Comparison of ENCODE assay signal across 9 cellular contexts in genomic region chr16:10939649-10940206, GRCh38. TPM values are rescaled to one million over a fixed set of nuclear protein-coding genes. Genes with fewer than 3 reads are reported as not detected.
DNase-seq lines count a peak whose midpoint lies in the region; ATAC-seq, FAIRE-seq and TF ChIP-seq lines count a peak whose summit lies in the region.
"Had no signal": no experiment of that assay in that cellular context is flagged by ENCODE, and none has a peak within 500 bp of the region (broad histone marks: within the 10 kb centered on the region; RNA-seq: fewer than 3 reads in every experiment).

No MANE protein-coding gene starts in this region.

- H3K4me2 ChIP-seq in HepG2 (ENCODE audit: low read depth, low read length) = peak overlapping the region; percentile 97

- TF ChIP-seq POLR2A in HepG2 (IDR thresholded peaks at IDR 0.05; ENCODE audit: insufficient read depth in 1 of 2, low read depth in 2 of 2, low read length in 2 of 2) (no peak), suprapubic skin (IDR thresholded peaks at IDR 0.05) (no peak)

- FAIRE-seq in HepG2 (lab: Jason Lieb, UNC) = no peak

- TF ChIP-seq CTCF in HepG2 (CRISPR knock-in tag; IDR thresholded peaks at IDR 0.05) (no peak), suprapubic skin (IDR thresholded peaks at IDR 0.05) (no peak)

- peaks cover 4 to 5% of the 10 kb centered on the region in 2 donors for H3K36me3 Mint-ChIP-seq in activated T-cell treated with anti-CD3 and anti-CD28 coated beads, Interleukin-2, amount 50 U/mL, for 72 hours (ENCODE audit: insufficient read depth in 2 of 2)
- peaks cover 9% of the 10 kb centered on the region for H3K36me3 Mint-ChIP-seq in activated naive CD8-positive, alpha-beta T cell treated with anti-CD3 and anti-CD28 coated beads, Interleukin-2, amount 10 ng/mL, durations not matched to agents 7 days and 5 days

- CTCF ChIA-PET in HepG2 (lab: Yijun Ruan, JAX; ENCODE audit: low intra/inter-chr PET ratio, low total read pairs) = no interaction called here

- H3K36me3 ChIP-seq in HepG2 (replicated peaks in 1 of 2; ENCODE audit: control insufficient read depth in 1 of 2, insufficient read depth in 2 of 2, low read length in 2 of 2) (peaks cover 0 to 5% of the 10 kb centered on the region in 2 experiments; a peak in 2 of 5 replicates), suprapubic skin (no peaks in the 10 kb centered on the region)

- H3K79me2 ChIP-seq in HepG2 (ENCODE audit: insufficient read depth, low read length) = peaks cover 60% of the 10 kb centered on the region

- peak overlapping the region; percentile 70 to 82 (median 76); a peak in 5 of 6 replicates for H3K4me3 ChIP-seq in HepG2 (replicated peaks in 1 of 3; ENCODE audit: insufficient read depth in 1 of 3, low read depth in 2 of 3, low read length in 3 of 3)
- H3K4me3 ChIP-seq in suprapubic skin = peak overlapping the region; percentile 68
- H3K4me3 ChIP-seq: mucosa of descending colon had no signal

- peak overlapping the region; percentile 88 to 92 for H3K4me3 Mint-ChIP-seq in activated T-cell treated with anti-CD3 and anti-CD28 coated beads, Interleukin-2, amount 50 U/mL, for 72 hours
- H3K4me3 Mint-ChIP-seq in activated naive CD8-positive, alpha-beta T cell treated with anti-CD3 and anti-CD28 coated beads, Interleukin-2, amount 10 ng/mL, durations not matched to agents 7 days and 5 days = peak overlapping the region; percentile 92

- H3K4me1 ChIP-seq in HepG2 (ENCODE audit: insufficient read depth, low read length) = peaks cover 74% of the 10 kb centered on the region
- peaks cover 85% of the 10 kb centered on the region for H3K4me1 ChIP-seq in suprapubic skin

- no peak for TF ChIP-seq RAD21 in HepG2 (CRISPR knock-in tag; IDR thresholded peaks at IDR 0.05)

- H3K9me3 ChIP-seq in HepG2 (ENCODE audit: low read length) (no peaks in the 10 kb centered on the region), suprapubic skin (no peaks in the 10 kb centered on the region)
- H3K9me3 ChIP-seq: mucosa of descending colon had no signal

- peak overlapping the region; percentile 31; the same call in 1 of the 2 replicates for H3K9ac ChIP-seq in HepG2 (ENCODE audit: insufficient read depth, low read depth, low read length)

- no peaks in the 10 kb centered on the region; a peak in 1 of 5 replicates for H3K27me3 ChIP-seq in HepG2 (ENCODE audit: control insufficient read depth in 1 of 2, insufficient read depth in 2 of 2, low read length in 2 of 2)
- no peaks in the 10 kb centered on the region for H3K27me3 ChIP-seq in suprapubic skin

- H3K9me3 Mint-ChIP-seq in activated T-cell treated with anti-CD3 and anti-CD28 coated beads, Interleukin-2, amount 50 U/mL, for 72 hours = no peaks in the 10 kb centered on the region
- H3K9me3 Mint-ChIP-seq in activated naive CD8-positive, alpha-beta T cell treated with anti-CD3 and anti-CD28 coated beads, Interleukin-2, amount 10 ng/mL, durations not matched to agents 7 days and 5 days = no peaks in the 10 kb centered on the region

- in situ Hi-C loops in HepG2 (cut with HindIII; ENCODE audit: extremely low pct_ligation_motif_present, low pct_unique_long_range_greater_than_20kb) = no loop called here

- peak overlapping the region; percentile 34 for H3K27ac ChIP-seq in HepG2 (ENCODE audit: extremely low read length, insufficient read depth, low read length)
- H3K27ac ChIP-seq in suprapubic skin = peak overlapping the region; percentile 20

- POLR2A ChIA-PET in activated naive CD8-positive, alpha-beta T cell treated with anti-CD3 and anti-CD28 coated beads, Interleukin-2, amount 10 ng/mL, durations not matched to agents 7 days and 5 days (lab: Charles Lee) = interaction anchor here (1.0 kb wide), 1 partner anchor 60 kb away, joined by 3 read pairs; no protein-coding TSS in a partner anchor
- POLR2A ChIA-PET in HepG2 (lab: Yijun Ruan, JAX) = interaction anchor here (0.6 to 4.5 kb wide), 4 partner anchors 17 to 353 kb away, joined by 3 to 60 read pairs (median 4); partner anchors contain the start of gene NUBP1

- no peaks in the 10 kb centered on the region for H3K27me3 Mint-ChIP-seq in activated T-cell treated with anti-CD3 and anti-CD28 coated beads, Interleukin-2, amount 50 U/mL, for 72 hours (ENCODE audit: low read depth)
- H3K27me3 Mint-ChIP-seq in activated naive CD8-positive, alpha-beta T cell treated with anti-CD3 and anti-CD28 coated beads, Interleukin-2, amount 10 ng/mL, durations not matched to agents 7 days and 5 days = no peaks in the 10 kb centered on the region

- DNase-seq in activated T-cell treated with anti-CD3 and anti-CD28 coated beads, Interleukin-2, amount 50 U/mL, for 72 hours = no peak
- no peak for DNase-seq in activated T-cell treated with anti-CD3 and anti-CD28 coated beads, Interleukin-2, amount 50 U/mL, for 1 hour
- no peak for DNase-seq in activated naive CD8-positive, alpha-beta T cell treated with anti-CD3 and anti-CD28 coated beads, Interleukin-2, amount 10 ng/mL, durations not matched to agents 7 days and 5 days
- no peak for DNase-seq in HepG2 (ENCODE audit: low spot score)
- no peak for DNase-seq in suprapubic skin (ENCODE audit: low spot score in 2 of 2)
- no peak for DNase-seq in stimulated activated CD4-positive, alpha-beta T cell treated with anti-CD3 and anti-CD28 coated beads, Interleukin-2, amount 100 ng/mL, for 48 hours
- no peak for DNase-seq in NCI-H446 (lab: John Stamatoyannopoulos, UW)
- no peak for DNase-seq in NCI-H2227 (lab: John Stamatoyannopoulos, UW; ENCODE audit: unreplicated experiment)
- DNase-seq: mucosa of descending colon had no signal

- no peak for ATAC-seq in activated T-cell treated with anti-CD3 and anti-CD28 coated beads, Interleukin-2, amount 50 U/mL, for 72 hours (replicated peaks in 1 of 2)
- no peak for ATAC-seq in activated naive CD8-positive, alpha-beta T cell treated with anti-CD3 and anti-CD28 coated beads, Interleukin-2, amount 10 ng/mL, durations not matched to agents 7 days and 5 days (ENCODE audit: low read depth)
- no peak for ATAC-seq in HepG2

- no TSS peak for BruUV-seq in HepG2 (replicated peaks; lab: Mats Ljungman, UMichigan)

- intact Hi-C loops in HepG2 (cut with micrococcal nuclease; ENCODE audit: unreplicated experiment) = no loop called here

- H3K4me1 Mint-ChIP-seq in activated T-cell treated with anti-CD3 and anti-CD28 coated beads, Interleukin-2, amount 50 U/mL, for 72 hours (ENCODE audit: low read depth) = peaks cover 76% of the 10 kb centered on the region
- peaks cover 69% of the 10 kb centered on the region for H3K4me1 Mint-ChIP-seq in activated naive CD8-positive, alpha-beta T cell treated with anti-CD3 and anti-CD28 coated beads, Interleukin-2, amount 10 ng/mL, durations not matched to agents 7 days and 5 days

- peaks cover 45% of the 10 kb centered on the region for H4K20me1 ChIP-seq in HepG2 (ENCODE audit: insufficient read depth, low read length)

- WGBS in HepG2 (ENCODE audit: low lambda C conversion rate) = 94% methylated on average over 7 of the region's 7 CpGs
- WGBS in suprapubic skin = 81% methylated on average over 7 of the region's 7 CpGs

- H2AFZ ChIP-seq in HepG2 (ENCODE audit: low read length) = no peak overlapping the region

- TF ChIP-seq EP300 in HepG2 (IDR thresholded peaks at IDR 0.05; ENCODE audit: low read depth in 2 of 2, low read length in 2 of 2) (no peak), HepG2 (CRISPR knock-in tag; IDR thresholded peaks at IDR 0.05; ENCODE audit: borderline replicate concordance) (no peak), suprapubic skin (IDR thresholded peaks at IDR 0.05) (no peak)

- peak overlapping the region; percentile 26 for H3K27ac Mint-ChIP-seq in activated T-cell treated with anti-CD3 and anti-CD28 coated beads, Interleukin-2, amount 50 U/mL, for 72 hours
- H3K27ac Mint-ChIP-seq in activated naive CD8-positive, alpha-beta T cell treated with anti-CD3 and anti-CD28 coated beads, Interleukin-2, amount 10 ng/mL, durations not matched to agents 7 days and 5 days = peak overlapping the region; percentile 54

RNA-seq across cellular contexts. Expression of gene DEXI, which starts 2.5 kb away (rescaled TPM):
- 10 to 100 TPM; 24.4 to 26.7 TPM for total RNA-seq in activated T-cell treated with anti-CD3 and anti-CD28 coated beads, Interleukin-2, amount 50 U/mL, for 72 hours
- 10 to 100 TPM; 31.4 to 32.3 TPM for total RNA-seq in activated naive CD8-positive, alpha-beta T cell treated with anti-CD3 and anti-CD28 coated beads, Interleukin-2, amount 10 ng/mL, durations not matched to agents 7 days and 5 days
- 57.9 and 70.4 TPM in 2 replicates for total RNA-seq in HepG2 (2016; rRNA removed; fragmentation: Illumina TruSeq; extraction: Trizol)
- 68.6 and 86.7 TPM in 2 replicates for total RNA-seq in HepG2 (2016; cell fraction: cytosol; rRNA removed; fragmentation: Illumina TruSeq; extraction: Trizol; ENCODE audit: low read depth)
- total RNA-seq in HepG2 (2016; cell fraction: insoluble cytoplasmic fraction; rRNA removed; fragmentation: Illumina TruSeq; extraction: Trizol) = 54.1 and 71.8 TPM in 2 replicates
- 117 and 144 TPM in 2 replicates for total RNA-seq in HepG2 (2016; cell fraction: membrane; rRNA removed; fragmentation: Illumina TruSeq; extraction: Trizol)
- total RNA-seq in HepG2 (2016; cell fraction: nucleus; rRNA removed; fragmentation: Illumina TruSeq; extraction: Trizol) = 35.4 and 46.3 TPM in 2 replicates
- polyA plus RNA-seq in HepG2 (2011; rRNA removed) = 51.5 and 54.4 TPM in 2 replicates
- 69.5 and 78.6 TPM in 2 replicates for polyA plus RNA-seq in HepG2 (2011; cell fraction: cytosol; rRNA removed)
- 40.4 and 50.2 TPM in 2 replicates for polyA plus RNA-seq in HepG2 (2011; cell fraction: nucleus; rRNA removed)
- polyA plus RNA-seq in HepG2 (2012) = 45.6 and 55.0 TPM in 2 replicates
- 70.9 and 88.4 TPM in 2 replicates for polyA plus RNA-seq in HepG2 (2016; cell fraction: cytosol; fragmentation: Illumina TruSeq; extraction: Trizol; ENCODE audit: low read depth)
- polyA plus RNA-seq in HepG2 (2016; cell fraction: insoluble cytoplasmic fraction; fragmentation: Illumina TruSeq; extraction: Trizol; ENCODE audit: low read depth) = 58.1 and 70.0 TPM in 2 replicates
- polyA plus RNA-seq in HepG2 (2016; cell fraction: membrane; fragmentation: Illumina TruSeq; extraction: Trizol; ENCODE audit: low read depth) = 120 and 124 TPM in 2 replicates
- 60.2 and 65.5 TPM in 2 replicates for polyA plus RNA-seq in HepG2 (2016; cell fraction: nucleus; fragmentation: Illumina TruSeq; extraction: Trizol; ENCODE audit: insufficient read depth, low read depth)
- 31.7 and 71.0 TPM in 2 replicates for polyA minus RNA-seq in HepG2 (2011; rRNA and poly(A)+ RNA removed; ENCODE audit: low replicate concordance)
- polyA minus RNA-seq in HepG2 (2011; cell fraction: cytosol; rRNA and poly(A)+ RNA removed) = 34.2 and 35.1 TPM in 2 replicates
- 24.7 and 27.7 TPM in 2 replicates for polyA minus RNA-seq in HepG2 (2011; cell fraction: nucleus; rRNA and poly(A)+ RNA removed)
- total RNA-seq in suprapubic skin = 10 to 100 TPM; 35.9 to 72.7 (median 58.3) TPM

RNA-seq across cellular contexts. Expression of gene CLEC16A, which starts 4.6 kb away (rescaled TPM):
- 10 to 100 TPM; 29.9 to 32.3 TPM for total RNA-seq in activated T-cell treated with anti-CD3 and anti-CD28 coated beads, Interleukin-2, amount 50 U/mL, for 72 hours
- total RNA-seq in activated naive CD8-positive, alpha-beta T cell treated with anti-CD3 and anti-CD28 coated beads, Interleukin-2, amount 10 ng/mL, durations not matched to agents 7 days and 5 days = 10 to 100 TPM; 31.1 to 34.1 TPM
- 10.3 and 13.6 TPM in 2 replicates for total RNA-seq in HepG2 (2016; rRNA removed; fragmentation: Illumina TruSeq; extraction: Trizol)
- total RNA-seq in HepG2 (2016; cell fraction: cytosol; rRNA removed; fragmentation: Illumina TruSeq; extraction: Trizol; ENCODE audit: low read depth) = 35.7 and 39.7 TPM in 2 replicates
- total RNA-seq in HepG2 (2016; cell fraction: insoluble cytoplasmic fraction; rRNA removed; fragmentation: Illumina TruSeq; extraction: Trizol) = 10.6 and 12.8 TPM in 2 replicates
- 14.4 and 15.9 TPM in 2 replicates for total RNA-seq in HepG2 (2016; cell fraction: membrane; rRNA removed; fragmentation: Illumina TruSeq; extraction: Trizol)
- total RNA-seq in HepG2 (2016; cell fraction: nucleus; rRNA removed; fragmentation: Illumina TruSeq; extraction: Trizol) = 17.5 and 18.7 TPM in 2 replicates
- polyA plus RNA-seq in HepG2 (2011; rRNA removed) = 8.5 and 9.5 TPM in 2 replicates
- 6.6 and 6.8 TPM in 2 replicates for polyA plus RNA-seq in HepG2 (2011; cell fraction: cytosol; rRNA removed)
- polyA plus RNA-seq in HepG2 (2011; cell fraction: nucleus; rRNA removed) = 17.0 and 19.5 TPM in 2 replicates
- 10.3 and 12.0 TPM in 2 replicates for polyA plus RNA-seq in HepG2 (2012)
- polyA plus RNA-seq in HepG2 (2016; cell fraction: cytosol; fragmentation: Illumina TruSeq; extraction: Trizol; ENCODE audit: low read depth) = 1.7 and 1.9 TPM in 2 replicates
- 11.8 and 14.0 TPM in 2 replicates for polyA plus RNA-seq in HepG2 (2016; cell fraction: insoluble cytoplasmic fraction; fragmentation: Illumina TruSeq; extraction: Trizol; ENCODE audit: low read depth)
- 3.4 and 4.4 TPM in 2 replicates for polyA plus RNA-seq in HepG2 (2016; cell fraction: membrane; fragmentation: Illumina TruSeq; extraction: Trizol; ENCODE audit: low read depth)
- 22.7 and 25.7 TPM in 2 replicates for polyA plus RNA-seq in HepG2 (2016; cell fraction: nucleus; fragmentation: Illumina TruSeq; extraction: Trizol; ENCODE audit: insufficient read depth, low read depth)
- 24.9 and 35.4 TPM in 2 replicates for polyA minus RNA-seq in HepG2 (2011; rRNA and poly(A)+ RNA removed; ENCODE audit: low replicate concordance)
- polyA minus RNA-seq in HepG2 (2011; cell fraction: cytosol; rRNA and poly(A)+ RNA removed) = 14.4 and 19.0 TPM in 2 replicates
- 25.8 and 32.0 TPM in 2 replicates for polyA minus RNA-seq in HepG2 (2011; cell fraction: nucleus; rRNA and poly(A)+ RNA removed)
- total RNA-seq in suprapubic skin = 10 to 100 TPM; 37.2 to 62.3 (median 39.0) TPM
